Comparison of ENCODE assay signal across 23 cellular contexts in the genomic region with DNA sequence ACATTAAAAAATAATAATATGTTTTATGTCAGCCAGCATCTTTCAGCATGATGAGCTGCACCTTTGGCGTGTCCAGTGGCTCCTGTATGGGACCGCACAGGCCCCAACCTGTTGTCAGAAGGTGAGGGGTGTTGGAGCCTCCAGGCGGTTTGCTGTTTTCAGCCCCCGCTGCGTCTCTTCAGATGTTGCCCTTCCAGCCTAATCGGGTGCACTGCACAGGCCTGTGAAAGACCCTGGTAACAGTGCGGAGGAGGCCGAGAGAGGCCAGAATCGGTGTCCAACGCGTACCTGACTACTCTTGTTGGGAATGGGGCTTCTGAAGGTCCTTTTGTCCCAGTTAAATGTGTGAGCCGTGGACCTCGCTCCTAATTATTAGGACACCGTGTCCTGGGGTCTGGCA.
"Had no signal": no experiment of that assay in that cellular context is flagged by ENCODE, and none has a peak within 500 bp of the region (broad histone marks: within the 10 kb centered on the region; RNA-seq: fewer than 3 reads in every experiment).

No MANE protein-coding gene starts in this region.

- DNase-seq: cerebellar nuclear complex; cortex of kidney; effector memory CD8-positive, alpha-beta T cell; erythroblast; esophagus squamous epithelium; foreskin melanocyte; mammary epithelial cell; mesendoderm; naive thymus-derived CD8-positive, alpha-beta T cell; nephron progenitor cell; occipital lobe; right cardiac atrium; spleen; stimulated activated CD4-positive, alpha-beta T cell treated with anti-CD3 and anti-CD28 coated beads, Interleukin-4, amount 100 ng/mL, for 4 hours; stimulated activated naive CD8-positive, alpha-beta T cell treated with anti-CD3 and anti-CD28 coated beads, Interleukin-15, Interleukin-2, amounts not matched to agents 100 U/mL and 50 U/mL, for 24 hours; upper lobe of right lung; uterus had no signal

- ATAC-seq: effector memory CD8-positive, alpha-beta T cell; naive thymus-derived CD8-positive, alpha-beta T cell; right cardiac atrium; stimulated activated memory B cell treated with anti-CD40 and anti-IgM and Interleukin-4, amounts not matched to agents 10 μg/mL and 1 μg/mL and 100 μg/mL, for 72 hours; stimulated activated naive CD8-positive, alpha-beta T cell treated with anti-CD3 and anti-CD28 coated beads, Interleukin-15, Interleukin-2, amounts not matched to agents 100 U/mL and 50 U/mL, for 24 hours; upper lobe of right lung had no signal

- H3K4me1 ChIP-seq: parathyroid adenoma, uterus had no signal

- H3K27me3 Mint-ChIP-seq: effector memory CD8-positive, alpha-beta T cell; naive thymus-derived CD8-positive, alpha-beta T cell; progenitor cell of endocrine pancreas; stimulated activated memory B cell treated with anti-CD40 and anti-IgM and Interleukin-4, amounts not matched to agents 10 μg/mL and 1 μg/mL and 100 μg/mL, for 72 hours had no signal

- H3K4me3 ChIP-seq: esophagus squamous epithelium, skin epidermis, spleen, thoracic aorta, tibial nerve, upper lobe of right lung, uterus had no signal

- H3K27me3 ChIP-seq: esophagus squamous epithelium, spleen, tibial nerve, upper lobe of right lung, uterus had no signal

- H3K27ac ChIP-seq: esophagus squamous epithelium, parathyroid adenoma, skin epidermis, spleen, thoracic aorta, upper lobe of right lung, uterus had no signal

- H3K27ac Mint-ChIP-seq: nephron progenitor cell, progenitor cell of endocrine pancreas had no signal

- H3K9me3 ChIP-seq: esophagus squamous epithelium, spleen, thoracic aorta, tibial nerve, upper lobe of right lung, uterus had no signal

- H2AFZ ChIP-seq: parathyroid adenoma had no signal

- H3K9me3 Mint-ChIP-seq: effector memory CD8-positive, alpha-beta T cell; naive thymus-derived CD8-positive, alpha-beta T cell; nephron progenitor cell; stimulated activated memory B cell treated with anti-CD40 and anti-IgM and Interleukin-4, amounts not matched to agents 10 μg/mL and 1 μg/mL and 100 μg/mL, for 72 hours had no signal

- H3K4me3 Mint-ChIP-seq: effector memory CD8-positive, alpha-beta T cell; naive thymus-derived CD8-positive, alpha-beta T cell; nephron progenitor cell; stimulated activated memory B cell treated with anti-CD40 and anti-IgM and Interleukin-4, amounts not matched to agents 10 μg/mL and 1 μg/mL and 100 μg/mL, for 72 hours had no signal

- H3K36me3 ChIP-seq: esophagus squamous epithelium, thoracic aorta, tibial nerve, upper lobe of right lung, uterus had no signal

- H3K36me3 Mint-ChIP-seq: stimulated activated memory B cell treated with anti-CD40 and anti-IgM and Interleukin-4, amounts not matched to agents 10 μg/mL and 1 μg/mL and 100 μg/mL, for 72 hours had no signal
